24 cellular contexts compared by ENCODE assay signal in the genomic region with DNA sequence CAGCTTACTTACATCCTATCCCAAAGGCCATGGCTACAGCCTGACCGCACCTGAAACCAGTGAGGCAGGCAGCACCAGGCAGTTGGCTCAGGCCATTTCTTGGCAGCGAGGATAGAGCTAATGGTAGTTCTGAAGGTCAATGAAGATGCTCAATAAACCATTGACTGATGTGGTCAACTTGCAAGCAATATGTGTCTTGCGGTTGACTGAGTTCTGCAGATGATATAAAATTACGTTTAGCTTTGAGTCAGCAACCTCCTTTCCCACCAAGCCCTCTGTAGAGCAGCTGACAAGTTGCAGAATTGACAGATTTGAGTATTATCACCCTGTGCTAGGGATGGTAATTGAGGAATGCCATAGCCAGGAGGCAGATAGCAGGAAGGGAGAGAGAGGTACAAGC.
DNase-seq lines count a peak whose midpoint lies in the region; ATAC-seq and TF ChIP-seq lines count a peak whose summit lies in the region.
"Had no signal": no experiment of that assay in that cellular context is flagged by ENCODE, and none has a peak within 500 bp of the region (broad histone marks: within the 10 kb centered on the region; RNA-seq: fewer than 3 reads in every experiment).

No MANE protein-coding gene starts in this region.

- H3K27ac ChIP-seq in osteoblast (ENCODE audit: low read depth, low read length): no peak overlapping the region
- H3K27ac ChIP-seq: cardiac muscle cell, gastrocnemius medialis, GM23248, pancreas, right lobe of liver, SJCRH30, thyroid gland, VCaP had no signal

- no peak overlapping the region for H3K4me2 ChIP-seq in osteoblast (ENCODE audit: insufficient read depth, low read length)

- H3K4me3 ChIP-seq in osteoblast (ENCODE audit: insufficient read depth, low read length): no peak overlapping the region
- H3K4me3 ChIP-seq: cardiac muscle cell, gastrocnemius medialis, GM23248, pancreas, right lobe of liver, SJCRH30, thyroid gland had no signal

- no peaks in the 10 kb centered on the region for H3K36me3 ChIP-seq in osteoblast (ENCODE audit: insufficient read depth, low read length)
- H3K36me3 ChIP-seq: cardiac muscle cell, gastrocnemius medialis, pancreas, right lobe of liver, SJCRH30, thyroid gland had no signal

- H4K20me1 ChIP-seq in osteoblast (ENCODE audit: insufficient read depth, low read length): no peaks in the 10 kb centered on the region

- no peaks in the 10 kb centered on the region for H3K9me3 ChIP-seq in osteoblast (ENCODE audit: low read depth, low read length)
- H3K9me3 ChIP-seq: gastrocnemius medialis, pancreas, right lobe of liver, SJCRH30, thyroid gland had no signal

- ATAC-seq in GM18870 (IDR thresholded peaks at IDR 0.05; ENCODE audit: unreplicated experiment) (peak; percentile 89), GM21619 (IDR thresholded peaks at IDR 0.05; ENCODE audit: unreplicated experiment) (peak; percentile 80), HG03175 (IDR thresholded peaks at IDR 0.05; ENCODE audit: unreplicated experiment) (peak; percentile 86), HG03521 (IDR thresholded peaks at IDR 0.05; ENCODE audit: unreplicated experiment) (no peak)
- ATAC-seq: gastrocnemius medialis, pancreas, right lobe of liver had no signal

- no peaks in the 10 kb centered on the region for H3K4me1 ChIP-seq in osteoblast (ENCODE audit: insufficient read depth, low read length)
- H3K4me1 ChIP-seq: pancreas, right lobe of liver, SJCRH30, thyroid gland had no signal

- H3K79me2 ChIP-seq in osteoblast (ENCODE audit: insufficient read depth, low read length): no peaks in the 10 kb centered on the region

- no peaks in the 10 kb centered on the region for H3K27me3 ChIP-seq in osteoblast (ENCODE audit: insufficient read depth, low read length)
- H3K27me3 ChIP-seq: cardiac muscle cell, gastrocnemius medialis, pancreas, right lobe of liver, SJCRH30, thyroid gland had no signal

- DNase-seq in osteoblast (ENCODE audit: insufficient read length, low spot score, missing footprints): peak; percentile 0
- no peak for DNase-seq in activated T-cell treated with anti-CD3 and anti-CD28 coated beads, Interleukin-2, amount 50 U/mL, for 48 hours
- DNase-seq in NCI-H1694 treated with DMSO at 0.1 percent for 48 hours (lab: John Stamatoyannopoulos, UW): no peak
- DNase-seq: activated CD4-positive, alpha-beta T cell treated with anti-CD3 and anti-CD28 coated beads, Interleukin-2, amount 50 U/mL, for 1 hour; activated naive CD4-positive, alpha-beta T cell treated with Interleukin-2 at 50 U/mL for 16 hours; amygdala; CD8-positive, alpha-beta memory T cell; DND-41; gastrocnemius medialis; GM23248; mesenchymal stem cell; naive thymus-derived CD4-positive, alpha-beta T cell; NCI-H226; pancreas; right lobe of liver; SJCRH30; stimulated activated naive CD4-positive, alpha-beta T cell; thyroid gland had no signal

- no peak overlapping the region for H2AFZ ChIP-seq in osteoblast (ENCODE audit: low read length)
- H2AFZ ChIP-seq: GM23248 had no signal

- no peak for TF ChIP-seq CTCF in osteoblast (IDR thresholded peaks at IDR 0.05; ENCODE audit: extremely low read depth, low read depth, low read length)
